Comparison of ENCODE assay signal across 17 cellular contexts in genomic region chr12:113277511-113277910, GRCh38. TPM values are rescaled to one million over a fixed set of nuclear protein-coding genes. Genes with fewer than 3 reads are reported as not detected.
DNase-seq lines count a peak whose midpoint lies in the region; ATAC-seq and TF ChIP-seq lines count a peak whose summit lies in the region.
"Had no signal": no experiment of that assay in that cellular context is flagged by ENCODE, and none has a peak within 500 bp of the region (broad histone marks: within the 10 kb centered on the region; RNA-seq: fewer than 3 reads in every experiment).

No MANE protein-coding gene starts in this region.

- no peak overlapping the region for H2BK12ac ChIP-seq in neuronal stem cell (ENCODE audit: low read length)

- H3K79me1 ChIP-seq in neuronal stem cell (ENCODE audit: low read depth, low read length), result peaks cover 2% of the 10 kb centered on the region

- intact Hi-C loops in left ventricle myocardium inferior (cut with micrococcal nuclease) (no loop called here), Right ventricle myocardium superior (cut with DNase I) (loop anchor here (10.0 kb wide), 1 partner anchor 53 kb away; the partner anchor contains the start of gene TPCN1)

- H3K4me3 ChIP-seq in left ventricle myocardium inferior (no peak overlapping the region), neuronal stem cell (ENCODE audit: low read length in 2 of 2) (no peak overlapping the region), BE2C (ENCODE audit: low read depth, low read length) (no peak overlapping the region)
- H3K4me3 ChIP-seq: Peyer's patch had no signal

- H3K4ac ChIP-seq in neuronal stem cell (ENCODE audit: low read length), result no peak overlapping the region

- no peak overlapping the region for H3K4me2 ChIP-seq in neuronal stem cell (ENCODE audit: insufficient read depth, low read length, poor library complexity, severe bottlenecking)
- H3K4me2 ChIP-seq: KMS-11 had no signal

- CTCF ChIA-PET in RWPE1 (lab: Yijun Ruan, JAX), result no interaction called here

- no peak for ATAC-seq in Right ventricle myocardium superior (ENCODE audit: poor library complexity)

- H4K91ac ChIP-seq in neuronal stem cell (ENCODE audit: low read depth, low read length, poor library complexity), result no peak overlapping the region

- POLR2A ChIA-PET in RWPE1 (lab: Yijun Ruan, JAX; ENCODE audit: low non-redundant PET), result interaction anchor here (0.5 kb wide), 1 partner anchor 58 kb away, joined by 3 read pairs; no protein-coding TSS in a partner anchor

- H3K27me3 ChIP-seq in left ventricle myocardium inferior (ENCODE audit: low read depth) (no peaks in the 10 kb centered on the region), neuronal stem cell (ENCODE audit: control insufficient read depth in 3 of 3, insufficient read depth in 3 of 3, low read depth in 1 of 3, low read length in 3 of 3) (no peaks in the 10 kb centered on the region), BE2C (no peaks in the 10 kb centered on the region)
- H3K27me3 ChIP-seq: Peyer's patch had no signal

- no peak overlapping the region for H3K9ac ChIP-seq in neuronal stem cell (ENCODE audit: low read depth, low read length, poor library complexity)
- H3K9ac ChIP-seq: KMS-11 had no signal

- H3K23ac ChIP-seq in neuronal stem cell (ENCODE audit: low read depth, low read length, poor library complexity), result no peak overlapping the region

- H2BK15ac ChIP-seq in neuronal stem cell (ENCODE audit: low read length), result no peak overlapping the region

- H3K9me3 ChIP-seq in left ventricle myocardium inferior (replicated peaks) (no peaks in the 10 kb centered on the region), neuronal stem cell (replicated peaks in 1 of 2; ENCODE audit: control insufficient read depth in 2 of 2, insufficient read depth in 1 of 2, low read depth in 1 of 2, low read length in 2 of 2) (no peaks in the 10 kb centered on the region), BE2C (no peaks in the 10 kb centered on the region)
- H3K9me3 ChIP-seq: Peyer's patch had no signal

- H3K27ac ChIP-seq in left ventricle myocardium inferior (replicated peaks), result peak overlapping the region; percentile 92
- peak overlapping the region; percentile 5 for H3K27ac ChIP-seq in RWPE1
- H3K27ac ChIP-seq in neuronal stem cell (replicated peaks; ENCODE audit: low read length), result no peak overlapping the region
- H3K27ac ChIP-seq: KMS-11, Peyer's patch had no signal

- peak; percentile 5 for DNase-seq in left ventricle myocardium inferior
- DNase-seq in Right ventricle myocardium superior, result no peak
- no peak for DNase-seq in RWPE1 (ENCODE audit: low spot score)
- no peak for DNase-seq in neuronal stem cell (ENCODE audit: low spot score)
- DNase-seq in BE2C, result no peak
- no peak for DNase-seq in Ammon's horn (ENCODE audit: low spot score)
- DNase-seq in dermis blood vessel endothelial cell, result no peak
- DNase-seq: CD4-positive, alpha-beta T cell; COR-L47; DMS 273 treated with DMSO at 0.1 percent for 48 hours; IMR-90; NCI-H1694 treated with DMSO at 0.1 percent for 48 hours; NCI-H2081 treated with DMSO at 0.1 percent for 48 hours; NCI-H2171 treated with DMSO at 0.1 percent for 48 hours; NCI-H524 treated with DMSO at 0.1 percent for 48 hours had no signal

- no CpG with 5 or more reads among the region's 5 CpGs for WGBS in neuronal stem cell (ENCODE audit: extremely low coverage in 2 of 2, insufficient read length in 2 of 2, insufficient replicate concordance in 1 of 2), 2 donors

- no peak overlapping the region for H3K18ac ChIP-seq in neuronal stem cell (ENCODE audit: low read length)

- no peak overlapping the region for H2AK5ac ChIP-seq in neuronal stem cell (ENCODE audit: low read depth, low read length)

- no peak for TF ChIP-seq CTCF in left ventricle myocardium inferior (IDR thresholded peaks at IDR 0.05; ENCODE audit: borderline replicate concordance)
- no peak for TF ChIP-seq CTCF in RWPE1 (conservative IDR thresholded peaks at IDR 0.05; ENCODE audit: low read depth)
- no peak for TF ChIP-seq CTCF in BE2C (IDR thresholded peaks at IDR 0.05; ENCODE audit: low read depth, low read length)

- no peak overlapping the region for H2BK120ac ChIP-seq in neuronal stem cell (ENCODE audit: low read depth, low read length)

- peaks cover 36% of the 10 kb centered on the region for H3K4me1 ChIP-seq in left ventricle myocardium inferior
- peaks cover 13 to 23% of the 10 kb centered on the region in 2 donors for H3K4me1 ChIP-seq in neuronal stem cell (ENCODE audit: control insufficient read depth in 2 of 2, insufficient read depth in 1 of 2, low read depth in 1 of 2, low read length in 2 of 2)
- peaks cover under 1% of the 10 kb centered on the region; the same call in 1 of the 2 replicates for H3K4me1 ChIP-seq in BE2C

- H3K14ac ChIP-seq in neuronal stem cell (ENCODE audit: low read length), result no peak overlapping the region

- H4K8ac ChIP-seq in neuronal stem cell (ENCODE audit: low read depth, low read length), result no peak overlapping the region

- no peak overlapping the region for H2AFZ ChIP-seq in neuronal stem cell (ENCODE audit: low read length)

- peaks cover 91% of the 10 kb centered on the region for H3K36me3 ChIP-seq in left ventricle myocardium inferior
- peaks cover 0 to 2% of the 10 kb centered on the region in 2 donors for H3K36me3 ChIP-seq in neuronal stem cell (replicated peaks in 1 of 2; ENCODE audit: control insufficient read depth in 2 of 2, insufficient read depth in 2 of 2, low read length in 2 of 2)
- peaks cover 4% of the 10 kb centered on the region for H3K36me3 ChIP-seq in BE2C

- peak overlapping the region; percentile 30 for H2BK5ac ChIP-seq in neuronal stem cell (ENCODE audit: low read length)

RNA-seq across cellular contexts. Expression of gene TPCN1, which starts 56.2 kb away (rescaled TPM):
- total RNA-seq in left ventricle myocardium inferior, result 153 TPM
- 128 TPM for total RNA-seq in Right ventricle myocardium superior
- polyA plus RNA-seq in neuronal stem cell (2013, experiment 1 of 2), result 11.5 TPM
- polyA plus RNA-seq in neuronal stem cell (2013, experiment 2 of 2), result 10.7 TPM
- 24.5 TPM for polyA plus RNA-seq in BE2C (2012; ENCODE audit: insufficient read depth, insufficient read length, low read depth)
- 11.2 and 15.1 TPM in 2 replicates for total RNA-seq in dermis blood vessel endothelial cell

RNA-seq across cellular contexts. Expression of gene SLC8B1, which starts 57.4 kb away (rescaled TPM):
- total RNA-seq in left ventricle myocardium inferior (9.2 TPM), Right ventricle myocardium superior (12.3 TPM), dermis blood vessel endothelial cell (21.7 and 25.2 TPM in 2 replicates)
- 3.1 TPM for polyA plus RNA-seq in neuronal stem cell (2013, experiment 1 of 2)
- 3.5 TPM for polyA plus RNA-seq in neuronal stem cell (2013, experiment 2 of 2)
- polyA plus RNA-seq in BE2C (2012; ENCODE audit: insufficient read depth, insufficient read length, low read depth), result 0.82 TPM
